ENCODE assay signal across 1 cellular context in genomic region chr9:3497406-3497805, GRCh38.
TF ChIP-seq lines count a peak whose summit lies in the region.

No MANE protein-coding gene starts in this region.

TF ChIP-seq in GM12878, 131 proteins besides CTCF, POLR2A, EP300 and RAD21:
- TF ChIP-seq, protein P1, sequence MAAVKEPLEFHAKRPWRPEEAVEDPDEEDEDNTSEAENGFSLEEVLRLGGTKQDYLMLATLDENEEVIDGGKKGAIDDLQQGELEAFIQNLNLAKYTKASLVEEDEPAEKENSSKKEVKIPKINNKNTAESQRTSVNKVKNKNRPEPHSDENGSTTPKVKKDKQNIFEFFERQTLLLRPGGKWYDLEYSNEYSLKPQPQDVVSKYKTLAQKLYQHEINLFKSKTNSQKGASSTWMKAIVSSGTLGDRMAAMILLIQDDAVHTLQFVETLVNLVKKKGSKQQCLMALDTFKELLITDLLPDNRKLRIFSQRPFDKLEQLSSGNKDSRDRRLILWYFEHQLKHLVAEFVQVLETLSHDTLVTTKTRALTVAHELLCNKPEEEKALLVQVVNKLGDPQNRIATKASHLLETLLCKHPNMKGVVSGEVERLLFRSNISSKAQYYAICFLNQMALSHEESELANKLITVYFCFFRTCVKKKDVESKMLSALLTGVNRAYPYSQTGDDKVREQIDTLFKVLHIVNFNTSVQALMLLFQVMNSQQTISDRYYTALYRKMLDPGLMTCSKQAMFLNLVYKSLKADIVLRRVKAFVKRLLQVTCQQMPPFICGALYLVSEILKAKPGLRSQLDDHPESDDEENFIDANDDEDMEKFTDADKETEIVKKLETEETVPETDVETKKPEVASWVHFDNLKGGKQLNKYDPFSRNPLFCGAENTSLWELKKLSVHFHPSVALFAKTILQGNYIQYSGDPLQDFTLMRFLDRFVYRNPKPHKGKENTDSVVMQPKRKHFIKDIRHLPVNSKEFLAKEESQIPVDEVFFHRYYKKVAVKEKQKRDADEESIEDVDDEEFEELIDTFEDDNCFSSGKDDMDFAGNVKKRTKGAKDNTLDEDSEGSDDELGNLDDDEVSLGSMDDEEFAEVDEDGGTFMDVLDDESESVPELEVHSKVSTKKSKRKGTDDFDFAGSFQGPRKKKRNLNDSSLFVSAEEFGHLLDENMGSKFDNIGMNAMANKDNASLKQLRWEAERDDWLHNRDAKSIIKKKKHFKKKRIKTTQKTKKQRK (IDR thresholded peaks at IDR 0.05; ENCODE audit: low read depth, low read length), result no peak
